1 cellular context compared by ENCODE assay signal in genomic region chr6:132843316-132844040, GRCh38.
TF ChIP-seq lines count a peak whose summit lies in the region.

No MANE protein-coding gene starts in this region.

TF ChIP-seq in HepG2, 621 proteins besides CTCF, POLR2A, EP300 and RAD21 (continued from another document and continues in another):
- TF ChIP-seq ZNF7 (CRISPR knock-in tag; IDR thresholded peaks at IDR 0.05) (no peak), KDM1A (CRISPR knock-in tag; IDR thresholded peaks at IDR 0.05) (no peak), ZNF713 (CRISPR knock-in tag; IDR thresholded peaks at IDR 0.05) (no peak), RBAK (CRISPR knock-in tag; IDR thresholded peaks at IDR 0.05) (no peak), SKIL (CRISPR knock-in tag; IDR thresholded peaks at IDR 0.05; ENCODE audit: borderline replicate concordance) (peak; percentile 85), ZNF746 (CRISPR knock-in tag; IDR thresholded peaks at IDR 0.05) (no peak), ZNF430 (CRISPR knock-in tag; IDR thresholded peaks at IDR 0.05) (no peak), SAFB2 (CRISPR knock-in tag; IDR thresholded peaks at IDR 0.05; ENCODE audit: borderline replicate concordance, low read depth) (no peak), ARHGAP35 (CRISPR knock-in tag; IDR thresholded peaks at IDR 0.05; ENCODE audit: borderline replicate concordance) (no peak), SMYD3 (CRISPR knock-in tag; IDR thresholded peaks at IDR 0.05) (no peak), NAIF1 (CRISPR knock-in tag; IDR thresholded peaks at IDR 0.05; ENCODE audit: borderline replicate concordance) (no peak), SP140L (CRISPR knock-in tag; IDR thresholded peaks at IDR 0.05; ENCODE audit: borderline replicate concordance) (no peak), BRF2 (CRISPR knock-in tag; IDR thresholded peaks at IDR 0.05) (no peak), HOXD1 (CRISPR knock-in tag; IDR thresholded peaks at IDR 0.05) (peak; percentile 87; the same call in 1 of the 2 replicates), ZNF326 (CRISPR knock-in tag; IDR thresholded peaks at IDR 0.05; ENCODE audit: borderline replicate concordance) (no peak), ZNF281 (CRISPR knock-in tag; IDR thresholded peaks at IDR 0.05; ENCODE audit: borderline replicate concordance) (no peak), ZFP90 (CRISPR knock-in tag; IDR thresholded peaks at IDR 0.05; ENCODE audit: borderline replicate concordance) (no peak), CREM (IDR thresholded peaks at IDR 0.05) (peak; percentile 52; the same call in 1 of the 2 replicates), CREM (CRISPR knock-in tag; IDR thresholded peaks at IDR 0.05) (no peak), HNRNPLL (IDR thresholded peaks at IDR 0.05; ENCODE audit: low read depth, low read length, poor library complexity, severe bottlenecking) (no peak), CHD4 (IDR thresholded peaks at IDR 0.05; ENCODE audit: borderline replicate concordance, low read length) (no peak), HOMEZ (CRISPR knock-in tag; IDR thresholded peaks at IDR 0.05; ENCODE audit: low read depth) (no peak), KMT2A (CRISPR knock-in tag; IDR thresholded peaks at IDR 0.05) (no peak), ZNF547 (CRISPR knock-in tag; IDR thresholded peaks at IDR 0.05) (no peak), ZNF557 (CRISPR knock-in tag; IDR thresholded peaks at IDR 0.05) (no peak), HMGXB4 (CRISPR knock-in tag; IDR thresholded peaks at IDR 0.05; ENCODE audit: borderline replicate concordance in 1 of 2, low read depth in 1 of 2) (no peak), ARNTL (CRISPR knock-in tag; IDR thresholded peaks at IDR 0.05) (no peak), NCOA5 (CRISPR knock-in tag; IDR thresholded peaks at IDR 0.05) (no peak), PBX2 (CRISPR knock-in tag; IDR thresholded peaks at IDR 0.05) (peak; percentile 30; the same call in 1 of the 2 replicates), DMTF1 (CRISPR knock-in tag; IDR thresholded peaks at IDR 0.05) (no peak), ZNF564 (CRISPR knock-in tag; IDR thresholded peaks at IDR 0.05) (no peak), KAT7 (CRISPR knock-in tag; IDR thresholded peaks at IDR 0.05; ENCODE audit: borderline replicate concordance) (no peak), GATA4 (IDR thresholded peaks at IDR 0.05; ENCODE audit: borderline replicate concordance, low read depth) (no peak), SRSF9 (IDR thresholded peaks at IDR 0.05; ENCODE audit: borderline replicate concordance, insufficient read depth, low read depth, low read length, poor library complexity, severe bottlenecking) (no peak), TGIF2 (CRISPR knock-in tag; IDR thresholded peaks at IDR 0.05) (no peak), HNF1A (IDR thresholded peaks at IDR 0.05; ENCODE audit: low read depth) (no peak), HNF1A (CRISPR knock-in tag; IDR thresholded peaks at IDR 0.05; ENCODE audit: borderline replicate concordance) (no peak), HNRNPH1 (optimal IDR thresholded peaks at IDR 0.05; ENCODE audit: low read depth, low read length) (no peak), NCOA2 (CRISPR knock-in tag; IDR thresholded peaks at IDR 0.05) (0 out of 2 replicates have a peak, but pooled peaks have one; percentile 48), HNF4A (CRISPR knock-in tag; IDR thresholded peaks at IDR 0.05) (peak; percentile 71), LCORL (IDR thresholded peaks at IDR 0.05) (no peak), LCORL (CRISPR knock-in tag; IDR thresholded peaks at IDR 0.05) (no peak), PHF5A (CRISPR knock-in tag; IDR thresholded peaks at IDR 0.05; ENCODE audit: low read depth, unreplicated experiment) (no peak), ZNF720 (CRISPR knock-in tag; IDR thresholded peaks at IDR 0.05) (no peak)
